In the genomic region with DNA sequence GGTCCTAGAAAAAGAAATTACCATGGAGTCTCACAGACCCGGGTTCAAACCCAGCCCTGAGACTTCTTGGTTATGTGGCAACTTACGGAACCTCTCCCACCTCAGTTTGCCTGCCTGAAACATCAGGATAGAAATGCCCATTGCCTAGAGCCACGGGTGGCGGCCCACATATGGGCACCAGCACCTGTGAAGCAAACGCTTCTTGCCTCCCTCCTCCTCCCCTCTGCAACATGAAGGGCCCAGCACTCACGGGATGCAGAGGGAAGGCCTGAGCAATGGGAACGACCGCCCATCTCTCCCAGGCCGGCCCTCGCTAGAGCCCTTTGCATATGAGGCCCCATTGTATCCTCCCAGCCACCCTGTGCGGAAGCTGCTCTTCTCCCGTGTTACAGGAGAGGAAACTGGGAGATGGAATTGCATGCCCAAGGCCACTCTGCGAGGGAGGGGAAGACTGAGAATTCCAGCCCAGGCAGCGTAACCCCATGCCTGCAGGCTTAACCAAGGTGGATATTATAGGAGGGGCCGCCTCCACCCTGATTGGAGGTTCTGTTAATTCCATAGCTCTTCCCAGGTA, we compare ENCODE assay signal across 2 cellular contexts.
TF ChIP-seq lines count a peak whose summit lies in the region.

No MANE protein-coding gene starts in this region.

TF ChIP-seq in GM23338, 12 proteins besides CTCF, POLR2A, EP300 and RAD21 (continued from another document):
- TF ChIP-seq, protein P1, sequence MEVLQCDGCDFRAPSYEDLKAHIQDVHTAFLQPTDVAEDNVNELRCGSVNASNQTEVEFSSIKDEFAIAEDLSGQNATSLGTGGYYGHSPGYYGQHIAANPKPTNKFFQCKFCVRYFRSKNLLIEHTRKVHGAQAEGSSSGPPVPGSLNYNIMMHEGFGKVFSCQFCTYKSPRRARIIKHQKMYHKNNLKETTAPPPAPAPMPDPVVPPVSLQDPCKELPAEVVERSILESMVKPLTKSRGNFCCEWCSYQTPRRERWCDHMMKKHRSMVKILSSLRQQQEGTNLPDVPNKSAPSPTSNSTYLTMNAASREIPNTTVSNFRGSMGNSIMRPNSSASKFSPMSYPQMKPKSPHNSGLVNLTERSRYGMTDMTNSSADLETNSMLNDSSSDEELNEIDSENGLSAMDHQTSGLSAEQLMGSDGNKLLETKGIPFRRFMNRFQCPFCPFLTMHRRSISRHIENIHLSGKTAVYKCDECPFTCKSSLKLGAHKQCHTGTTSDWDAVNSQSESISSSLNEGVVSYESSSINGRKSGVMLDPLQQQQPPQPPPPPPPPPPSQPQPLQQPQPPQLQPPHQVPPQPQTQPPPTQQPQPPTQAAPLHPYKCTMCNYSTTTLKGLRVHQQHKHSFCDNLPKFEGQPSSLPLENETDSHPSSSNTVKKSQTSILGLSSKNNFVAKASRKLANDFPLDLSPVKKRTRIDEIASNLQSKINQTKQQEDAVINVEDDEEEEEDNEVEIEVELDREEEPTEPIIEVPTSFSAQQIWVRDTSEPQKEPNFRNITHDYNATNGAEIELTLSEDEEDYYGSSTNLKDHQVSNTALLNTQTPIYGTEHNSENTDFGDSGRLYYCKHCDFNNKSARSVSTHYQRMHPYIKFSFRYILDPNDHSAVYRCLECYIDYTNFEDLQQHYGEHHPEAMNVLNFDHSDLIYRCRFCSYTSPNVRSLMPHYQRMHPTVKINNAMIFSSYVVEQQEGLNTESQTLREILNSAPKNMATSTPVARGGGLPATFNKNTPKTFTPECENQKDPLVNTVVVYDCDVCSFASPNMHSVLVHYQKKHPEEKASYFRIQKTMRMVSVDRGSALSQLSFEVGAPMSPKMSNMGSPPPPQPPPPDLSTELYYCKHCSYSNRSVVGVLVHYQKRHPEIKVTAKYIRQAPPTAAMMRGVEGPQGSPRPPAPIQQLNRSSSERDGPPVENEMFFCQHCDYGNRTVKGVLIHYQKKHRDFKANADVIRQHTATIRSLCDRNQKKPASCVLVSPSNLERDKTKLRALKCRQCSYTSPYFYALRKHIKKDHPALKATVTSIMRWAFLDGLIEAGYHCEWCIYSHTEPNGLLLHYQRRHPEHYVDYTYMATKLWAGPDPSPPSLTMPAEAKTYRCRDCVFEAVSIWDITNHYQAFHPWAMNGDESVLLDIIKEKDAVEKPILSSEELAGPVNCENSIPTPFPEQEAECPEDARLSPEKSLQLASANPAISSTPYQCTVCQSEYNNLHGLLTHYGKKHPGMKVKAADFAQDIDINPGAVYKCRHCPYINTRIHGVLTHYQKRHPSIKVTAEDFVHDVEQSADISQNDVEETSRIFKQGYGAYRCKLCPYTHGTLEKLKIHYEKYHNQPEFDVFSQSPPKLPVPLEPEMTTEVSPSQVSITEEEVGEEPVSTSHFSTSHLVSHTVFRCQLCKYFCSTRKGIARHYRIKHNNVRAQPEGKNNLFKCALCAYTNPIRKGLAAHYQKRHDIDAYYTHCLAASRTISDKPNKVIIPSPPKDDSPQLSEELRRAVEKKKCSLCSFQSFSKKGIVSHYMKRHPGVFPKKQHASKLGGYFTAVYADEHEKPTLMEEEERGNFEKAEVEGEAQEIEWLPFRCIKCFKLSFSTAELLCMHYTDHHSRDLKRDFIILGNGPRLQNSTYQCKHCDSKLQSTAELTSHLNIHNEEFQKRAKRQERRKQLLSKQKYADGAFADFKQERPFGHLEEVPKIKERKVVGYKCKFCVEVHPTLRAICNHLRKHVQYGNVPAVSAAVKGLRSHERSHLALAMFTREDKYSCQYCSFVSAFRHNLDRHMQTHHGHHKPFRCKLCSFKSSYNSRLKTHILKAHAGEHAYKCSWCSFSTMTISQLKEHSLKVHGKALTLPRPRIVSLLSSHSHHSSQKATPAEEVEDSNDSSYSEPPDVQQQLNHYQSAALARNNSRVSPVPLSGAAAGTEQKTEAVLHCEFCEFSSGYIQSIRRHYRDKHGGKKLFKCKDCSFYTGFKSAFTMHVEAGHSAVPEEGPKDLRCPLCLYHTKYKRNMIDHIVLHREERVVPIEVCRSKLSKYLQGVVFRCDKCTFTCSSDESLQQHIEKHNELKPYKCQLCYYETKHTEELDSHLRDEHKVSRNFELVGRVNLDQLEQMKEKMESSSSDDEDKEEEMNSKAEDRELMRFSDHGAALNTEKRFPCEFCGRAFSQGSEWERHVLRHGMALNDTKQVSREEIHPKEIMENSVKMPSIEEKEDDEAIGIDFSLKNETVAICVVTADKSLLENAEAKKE (CRISPR knock-in tag; IDR thresholded peaks at IDR 0.05), result no peak
- no peak for TF ChIP-seq NANOG (IDR thresholded peaks at IDR 0.05; ENCODE audit: borderline replicate concordance)

TF ChIP-seq in WTC11, 78 proteins besides CTCF, POLR2A, EP300 and RAD21 (continued from another document):
- TF ChIP-seq, protein P2, sequence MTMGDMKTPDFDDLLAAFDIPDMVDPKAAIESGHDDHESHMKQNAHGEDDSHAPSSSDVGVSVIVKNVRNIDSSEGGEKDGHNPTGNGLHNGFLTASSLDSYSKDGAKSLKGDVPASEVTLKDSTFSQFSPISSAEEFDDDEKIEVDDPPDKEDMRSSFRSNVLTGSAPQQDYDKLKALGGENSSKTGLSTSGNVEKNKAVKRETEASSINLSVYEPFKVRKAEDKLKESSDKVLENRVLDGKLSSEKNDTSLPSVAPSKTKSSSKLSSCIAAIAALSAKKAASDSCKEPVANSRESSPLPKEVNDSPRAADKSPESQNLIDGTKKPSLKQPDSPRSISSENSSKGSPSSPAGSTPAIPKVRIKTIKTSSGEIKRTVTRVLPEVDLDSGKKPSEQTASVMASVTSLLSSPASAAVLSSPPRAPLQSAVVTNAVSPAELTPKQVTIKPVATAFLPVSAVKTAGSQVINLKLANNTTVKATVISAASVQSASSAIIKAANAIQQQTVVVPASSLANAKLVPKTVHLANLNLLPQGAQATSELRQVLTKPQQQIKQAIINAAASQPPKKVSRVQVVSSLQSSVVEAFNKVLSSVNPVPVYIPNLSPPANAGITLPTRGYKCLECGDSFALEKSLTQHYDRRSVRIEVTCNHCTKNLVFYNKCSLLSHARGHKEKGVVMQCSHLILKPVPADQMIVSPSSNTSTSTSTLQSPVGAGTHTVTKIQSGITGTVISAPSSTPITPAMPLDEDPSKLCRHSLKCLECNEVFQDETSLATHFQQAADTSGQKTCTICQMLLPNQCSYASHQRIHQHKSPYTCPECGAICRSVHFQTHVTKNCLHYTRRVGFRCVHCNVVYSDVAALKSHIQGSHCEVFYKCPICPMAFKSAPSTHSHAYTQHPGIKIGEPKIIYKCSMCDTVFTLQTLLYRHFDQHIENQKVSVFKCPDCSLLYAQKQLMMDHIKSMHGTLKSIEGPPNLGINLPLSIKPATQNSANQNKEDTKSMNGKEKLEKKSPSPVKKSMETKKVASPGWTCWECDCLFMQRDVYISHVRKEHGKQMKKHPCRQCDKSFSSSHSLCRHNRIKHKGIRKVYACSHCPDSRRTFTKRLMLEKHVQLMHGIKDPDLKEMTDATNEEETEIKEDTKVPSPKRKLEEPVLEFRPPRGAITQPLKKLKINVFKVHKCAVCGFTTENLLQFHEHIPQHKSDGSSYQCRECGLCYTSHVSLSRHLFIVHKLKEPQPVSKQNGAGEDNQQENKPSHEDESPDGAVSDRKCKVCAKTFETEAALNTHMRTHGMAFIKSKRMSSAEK (CRISPR knock-in tag; IDR thresholded peaks at IDR 0.05; ENCODE audit: borderline replicate concordance), result no peak
- no peak for TF ChIP-seq NR2C2 (CRISPR knock-in tag; IDR thresholded peaks at IDR 0.05)
- TF ChIP-seq, protein P3, sequence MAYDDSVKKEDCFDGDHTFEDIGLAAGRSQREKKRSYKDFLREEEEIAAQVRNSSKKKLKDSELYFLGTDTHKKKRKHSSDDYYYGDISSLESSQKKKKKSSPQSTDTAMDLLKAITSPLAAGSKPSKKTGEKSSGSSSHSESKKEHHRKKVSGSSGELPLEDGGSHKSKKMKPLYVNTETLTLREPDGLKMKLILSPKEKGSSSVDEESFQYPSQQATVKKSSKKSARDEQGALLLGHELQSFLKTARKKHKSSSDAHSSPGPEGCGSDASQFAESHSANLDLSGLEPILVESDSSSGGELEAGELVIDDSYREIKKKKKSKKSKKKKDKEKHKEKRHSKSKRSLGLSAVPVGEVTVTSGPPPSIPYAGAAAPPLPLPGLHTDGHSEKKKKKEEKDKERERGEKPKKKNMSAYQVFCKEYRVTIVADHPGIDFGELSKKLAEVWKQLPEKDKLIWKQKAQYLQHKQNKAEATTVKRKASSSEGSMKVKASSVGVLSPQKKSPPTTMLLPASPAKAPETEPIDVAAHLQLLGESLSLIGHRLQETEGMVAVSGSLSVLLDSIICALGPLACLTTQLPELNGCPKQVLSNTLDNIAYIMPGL (CRISPR knock-in tag; IDR thresholded peaks at IDR 0.05), result no peak
- TF ChIP-seq FOXP1 (CRISPR knock-in tag; IDR thresholded peaks at IDR 0.05; ENCODE audit: borderline replicate concordance), result no peak
